In the genomic region with DNA sequence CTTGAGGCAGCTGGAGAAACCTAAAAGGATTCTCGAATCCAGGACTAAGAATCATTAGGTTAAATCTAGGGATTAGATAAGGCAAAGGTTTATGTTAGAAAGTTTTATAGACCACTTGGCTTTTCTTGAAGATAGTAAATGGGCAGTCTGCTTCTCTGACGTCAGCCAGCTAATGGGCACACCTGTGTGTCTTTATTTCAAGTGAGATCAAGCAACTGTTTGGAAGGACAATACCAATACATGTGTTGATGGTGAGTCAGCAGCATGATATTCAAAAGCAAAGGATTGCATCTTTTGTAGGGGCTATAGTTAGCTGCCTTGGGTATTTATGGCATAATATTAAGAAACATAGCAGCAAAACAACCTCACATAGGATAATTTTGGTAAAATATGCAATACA, we compare ENCODE assay signal across 23 cellular contexts. TPM values are rescaled to one million over a fixed set of nuclear protein-coding genes. Genes with fewer than 3 reads are reported as not detected.
"Had no signal": no experiment of that assay in that cellular context is flagged by ENCODE, and none has a peak within 500 bp of the region (broad histone marks: within the 10 kb centered on the region; RNA-seq: fewer than 3 reads in every experiment).

No MANE protein-coding gene starts in this region.

- H3K4me1 ChIP-seq: parathyroid adenoma, vagina had no signal

- ATAC-seq: activated T-cell treated with anti-CD3 and anti-CD28 coated beads, Interleukin-2, amount 50 U/mL, for 72 hours; right cardiac atrium; stimulated activated memory B cell treated with anti-CD40 and anti-IgM and Interleukin-4, amounts not matched to agents 10 μg/mL and 1 μg/mL and 100 μg/mL, for 72 hours had no signal

- H2AFZ ChIP-seq: hepatocyte, parathyroid adenoma had no signal

- H3K4me2 ChIP-seq: hepatocyte had no signal

- H3K9me3 ChIP-seq: vagina had no signal

- H3K27me3 ChIP-seq: cardiac muscle cell, hepatocyte, vagina had no signal

- H3K4me3 ChIP-seq: cardiac muscle cell, hepatocyte, skin epidermis, vagina had no signal

- DNase-seq: activated CD4-positive, alpha-beta memory T cell treated with anti-CD3 and anti-CD28 coated beads for 36 hours; activated CD4-positive, alpha-beta T cell treated with anti-CD3 and anti-CD28 coated beads for 48 hours; activated effector memory CD4-positive, alpha-beta T cell treated with Interleukin-2 at 50 U/mL for 16 hours; activated naive CD4-positive, alpha-beta T cell treated with anti-CD3 and anti-CD28 coated beads for 36 hours; activated naive CD8-positive, alpha-beta T cell treated with anti-CD3 and anti-CD28 coated beads, Interleukin-2, amount 10 ng/mL, durations not matched to agents 7 days and 5 days; activated T-cell treated with anti-CD3 and anti-CD28 coated beads, Interleukin-2, amount 50 U/mL, for 72 hours; amniotic stem cell; foreskin melanocyte; glutamatergic neuron; mesenchymal stem cell; nephron progenitor cell; nucleus accumbens; right cardiac atrium; stimulated activated CD4-positive, alpha-beta T cell treated with anti-CD3 and anti-CD28 coated beads, Interleukin-2, amount 100 ng/mL, for 24 hours; trophoblast cell had no signal

- H3K36me3 ChIP-seq: cardiac muscle cell, vagina had no signal

- H3K9ac ChIP-seq: parathyroid adenoma had no signal

- H3K27ac ChIP-seq: cardiac muscle cell, hepatocyte, parathyroid adenoma, skin epidermis, vagina had no signal

- H3K79me2 ChIP-seq: hepatocyte, parathyroid adenoma had no signal

RNA-seq across cellular contexts. Expression of gene GRPR, which starts 46.5 kb away (rescaled TPM):
- total RNA-seq: activated CD4-positive, alpha-beta memory T cell treated with anti-CD3 and anti-CD28 coated beads for 36 hours; activated naive CD4-positive, alpha-beta T cell treated with anti-CD3 and anti-CD28 coated beads for 36 hours; activated naive CD8-positive, alpha-beta T cell treated with anti-CD3 and anti-CD28 coated beads, Interleukin-2, amount 10 ng/mL, durations not matched to agents 7 days and 5 days; T-helper 2 cell treated with Interferon-gamma antibody and Interleukin-4, amounts not matched to agents 100 ng/mL and 5 ng/mL, for 36 hours; vagina had no signal
- polyA plus RNA-seq: liver, right cardiac atrium had no signal
